Comparison of ENCODE assay signal across 8 cellular contexts in the genomic region with DNA sequence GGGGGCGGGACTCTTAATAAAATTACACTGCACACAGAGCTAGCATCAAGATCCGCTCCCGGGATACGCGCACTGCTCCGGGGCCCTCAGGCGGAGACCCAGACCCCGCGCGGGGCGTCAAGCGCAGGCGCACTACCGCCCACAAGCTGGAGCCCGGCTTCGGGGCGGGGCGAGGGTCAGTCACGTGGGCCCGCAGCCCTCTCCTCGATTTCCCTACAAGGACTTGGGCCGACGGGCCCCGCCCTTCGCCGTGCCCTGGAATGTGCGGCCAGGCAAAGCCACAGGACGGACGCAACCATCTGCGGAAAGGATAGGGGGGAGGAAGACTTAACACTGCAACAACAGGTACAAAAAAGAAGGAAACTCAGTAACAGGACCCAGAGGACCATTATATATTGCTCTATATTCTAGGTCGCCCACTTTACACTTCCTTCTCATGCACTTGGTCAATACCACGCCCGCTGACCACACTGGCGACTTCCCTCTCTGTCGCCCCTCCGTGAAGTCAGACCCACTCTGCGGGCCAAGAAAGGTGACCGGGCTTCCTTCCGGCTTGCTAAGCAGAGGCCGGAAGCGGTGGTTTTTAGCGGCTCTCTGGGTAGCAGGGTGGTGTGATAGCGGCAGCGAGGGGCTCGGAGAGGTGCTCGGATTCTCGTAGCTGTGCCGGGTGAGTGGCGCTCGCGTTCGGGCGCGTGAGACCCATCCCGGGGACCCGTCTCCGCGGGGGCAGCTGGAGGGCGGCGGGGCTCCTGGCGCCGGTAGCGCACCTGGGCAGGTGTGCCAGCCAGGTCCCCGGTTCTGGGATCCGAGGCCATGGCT. TPM values are rescaled to one million over a fixed set of nuclear protein-coding genes. Genes with fewer than 3 reads are reported as not detected.
DNase-seq lines count a peak whose midpoint lies in the region; ATAC-seq and FAIRE-seq lines count a peak whose summit lies in the region.

A gene (plus strand): TSS at position 559 of the 819 bp plus-strand sequence. CDS start 5,447 bp downstream, outside the sequence.

- DNase-seq in DMS79 (lab: John Stamatoyannopoulos, UW) (peak; percentile 93), RCC 7860 (ENCODE audit: low spot score) (peak; percentile 92)
- peak; percentile 96 to 97 for DNase-seq in activated T-cell treated with anti-CD3 and anti-CD28 coated beads, Interleukin-2, amount 50 U/mL, for 72 hours
- DNase-seq in stimulated activated CD8-positive, alpha-beta memory T cell treated with anti-CD3 and anti-CD28 coated beads, Interleukin-7, amount 100 ng/mL, for 4 hours (ENCODE audit: low read depth in 2 of 2) = peak; percentile 84 to 89

- peak within 1 kb of the TSS; percentile 92 for H3K27ac ChIP-seq in KOPT-K1 (ENCODE audit: low read depth, low read length, poor library complexity, severe bottlenecking)
- H3K27ac ChIP-seq in muscle layer of duodenum (ENCODE audit: low read length) = peak within 1 kb of the TSS; percentile 100

- H3K9me3 ChIP-seq in KOPT-K1 (ENCODE audit: insufficient read depth, low read length, poor library complexity, severe bottlenecking) (peaks cover under 1% of the 10 kb centered on the region), muscle layer of duodenum (ENCODE audit: control insufficient read depth in 1 of 2, low read length in 2 of 2) (no peaks in the 10 kb centered on the region)

- no peaks in the 10 kb centered on the region for H3K9me3 Mint-ChIP-seq in activated T-cell treated with anti-CD3 and anti-CD28 coated beads, Interleukin-2, amount 50 U/mL, for 72 hours

- H3K4me1 Mint-ChIP-seq in activated T-cell treated with anti-CD3 and anti-CD28 coated beads, Interleukin-2, amount 50 U/mL, for 72 hours (ENCODE audit: low read depth) = peaks cover 50% of the 10 kb centered on the region

- H3K4me3 ChIP-seq in muscle layer of duodenum (ENCODE audit: low read depth in 1 of 2, low read length in 2 of 2) = peak within 1 kb of the TSS; percentile 93 to 98

- H3K36me3 ChIP-seq in KOPT-K1 (ENCODE audit: insufficient read depth, low read length) (peaks cover 14% of the 10 kb centered on the region), muscle layer of duodenum (ENCODE audit: control insufficient read depth in 1 of 2, insufficient read depth in 2 of 2, low read length in 2 of 2) (peaks cover 11 to 21% of the 10 kb centered on the region in 2 donors)

- peaks cover 9 to 18% of the 10 kb centered on the region in 2 donors for H3K4me1 ChIP-seq in muscle layer of duodenum (ENCODE audit: control insufficient read depth in 1 of 2, insufficient read depth in 2 of 2, low read length in 2 of 2)

- peak within 1 kb of the TSS; percentile 80 for H3K27ac Mint-ChIP-seq in activated T-cell treated with anti-CD3 and anti-CD28 coated beads, Interleukin-2, amount 50 U/mL, for 72 hours

- FAIRE-seq in RCC 7860 (lab: Jason Lieb, UNC) = peak; percentile 70

- no peaks in the 10 kb centered on the region for H3K27me3 ChIP-seq in muscle layer of duodenum (ENCODE audit: low read depth, low read length)

- H3K4me3 Mint-ChIP-seq in activated T-cell treated with anti-CD3 and anti-CD28 coated beads, Interleukin-2, amount 50 U/mL, for 72 hours = peak within 1 kb of the TSS; percentile 87 to 92

- peak; percentile 79 for ATAC-seq in GM21786 (IDR thresholded peaks at IDR 0.05; ENCODE audit: unreplicated experiment)
- peak; percentile 82 to 86 for ATAC-seq in activated T-cell treated with anti-CD3 and anti-CD28 coated beads, Interleukin-2, amount 50 U/mL, for 72 hours (replicated peaks in 1 of 2)
- ATAC-seq in esophagus mucosa = peak; percentile 92

- H3K27me3 Mint-ChIP-seq in activated T-cell treated with anti-CD3 and anti-CD28 coated beads, Interleukin-2, amount 50 U/mL, for 72 hours (ENCODE audit: low read depth) = no peaks in the 10 kb centered on the region

- peaks cover 8 to 21% of the 10 kb centered on the region in 2 donors for H3K36me3 Mint-ChIP-seq in activated T-cell treated with anti-CD3 and anti-CD28 coated beads, Interleukin-2, amount 50 U/mL, for 72 hours (ENCODE audit: insufficient read depth in 2 of 2)

RNA-seq across cellular contexts. Expression of the gene that starts here (rescaled TPM):
- 100 to 1,000 TPM; 425 to 483 TPM for total RNA-seq in activated T-cell treated with anti-CD3 and anti-CD28 coated beads, Interleukin-2, amount 50 U/mL, for 72 hours
- 241 TPM for total RNA-seq in esophagus mucosa

Comparison
In these comparisons a context has a peak if more than half of its experiments do, and no peak if none do; other contexts are left out.
1. Peak in every context shown above with its lines: DNase-seq, ATAC-seq, H3K4me3 ChIP-seq and H3K27ac ChIP-seq.